1 cellular context compared by ENCODE assay signal in genomic region chr18:8238507-8238906, GRCh38.
A peak's percentile ranks its signal among the peaks of the same experiment; 100 is the strongest.
TF ChIP-seq lines count a peak whose summit lies in the region.

No MANE protein-coding gene starts in this region.

TF ChIP-seq in HepG2, 621 proteins besides CTCF, POLR2A, EP300 and RAD21 (continued from another document and continues in another):
- TF ChIP-seq ATRX (CRISPR knock-in tag; IDR thresholded peaks at IDR 0.05; ENCODE audit: borderline replicate concordance): no peak
- no peak for TF ChIP-seq RORA (CRISPR knock-in tag; IDR thresholded peaks at IDR 0.05)
- TF ChIP-seq MXD4 (CRISPR knock-in tag; IDR thresholded peaks at IDR 0.05): no peak
- no peak for TF ChIP-seq ZNF607 (CRISPR knock-in tag; IDR thresholded peaks at IDR 0.05; ENCODE audit: borderline replicate concordance)
- no peak for TF ChIP-seq HMG20B (CRISPR knock-in tag; conservative IDR thresholded peaks at IDR 0.05)
- no peak for TF ChIP-seq KDM1A (CRISPR knock-in tag; IDR thresholded peaks at IDR 0.05)
- peak; percentile 52; the same call in 1 of the 3 replicates for TF ChIP-seq MXI1 (IDR thresholded peaks at IDR 0.05; ENCODE audit: borderline replicate concordance, low read depth, low read length)
- TF ChIP-seq ZNF235 (CRISPR knock-in tag; IDR thresholded peaks at IDR 0.05; ENCODE audit: borderline replicate concordance): no peak
- no peak for TF ChIP-seq NFE2L1 (CRISPR knock-in tag; IDR thresholded peaks at IDR 0.05; ENCODE audit: borderline replicate concordance)
- TF ChIP-seq STAT6 (CRISPR knock-in tag; IDR thresholded peaks at IDR 0.05; ENCODE audit: borderline replicate concordance): no peak
- TF ChIP-seq HBP1 (CRISPR knock-in tag; IDR thresholded peaks at IDR 0.05; ENCODE audit: low read depth): no peak
- peak; percentile 65; the same call in 1 of the 2 replicates for TF ChIP-seq FOXK2 (IDR thresholded peaks at IDR 0.05)
- TF ChIP-seq ZNF589 (CRISPR knock-in tag; conservative IDR thresholded peaks at IDR 0.05): no peak
- no peak for TF ChIP-seq ZNF205 (CRISPR knock-in tag; IDR thresholded peaks at IDR 0.05)
- TF ChIP-seq ZNF619 (CRISPR knock-in tag; IDR thresholded peaks at IDR 0.05): no peak
- TF ChIP-seq TIGD3 (CRISPR knock-in tag; IDR thresholded peaks at IDR 0.05; ENCODE audit: borderline replicate concordance): no peak
- TF ChIP-seq ZBTB8A (CRISPR knock-in tag; IDR thresholded peaks at IDR 0.05; ENCODE audit: borderline replicate concordance, low read depth): no peak
- no peak for TF ChIP-seq PITX1 (CRISPR knock-in tag; IDR thresholded peaks at IDR 0.05)
- TF ChIP-seq LRRFIP1 (CRISPR knock-in tag; conservative IDR thresholded peaks at IDR 0.05): no peak
- TF ChIP-seq ZIK1 (CRISPR knock-in tag; IDR thresholded peaks at IDR 0.05; ENCODE audit: borderline replicate concordance, low read depth): no peak
- no peak for TF ChIP-seq ZFX (CRISPR knock-in tag; IDR thresholded peaks at IDR 0.05; ENCODE audit: low read depth)
- no peak for TF ChIP-seq PRDM10 (CRISPR knock-in tag; IDR thresholded peaks at IDR 0.05; ENCODE audit: low read depth)
- TF ChIP-seq HDAC1 (CRISPR knock-in tag; IDR thresholded peaks at IDR 0.05): no peak
- no peak for TF ChIP-seq ZNF616 (CRISPR knock-in tag; IDR thresholded peaks at IDR 0.05; ENCODE audit: low read depth)
- no peak for TF ChIP-seq ZNF629 (CRISPR knock-in tag; conservative IDR thresholded peaks at IDR 0.05)
- no peak for TF ChIP-seq CEBPZ (IDR thresholded peaks at IDR 0.05; ENCODE audit: low read length)
- no peak for TF ChIP-seq ZNF3 (CRISPR knock-in tag; IDR thresholded peaks at IDR 0.05)
- TF ChIP-seq ZBTB42 (CRISPR knock-in tag; IDR thresholded peaks at IDR 0.05): no peak
- TF ChIP-seq MAX (IDR thresholded peaks at IDR 0.05): peak; percentile 50; the same call in 1 of the 2 replicates
- no peak for TF ChIP-seq ZNF138 (CRISPR knock-in tag; IDR thresholded peaks at IDR 0.05; ENCODE audit: low read depth)
- no peak for TF ChIP-seq TGIF2 (CRISPR knock-in tag; IDR thresholded peaks at IDR 0.05)
- TF ChIP-seq FIP1L1 (IDR thresholded peaks at IDR 0.05; ENCODE audit: borderline replicate concordance, insufficient read depth, low read depth, low read length): no peak
- no peak for TF ChIP-seq ZNF253 (CRISPR knock-in tag; IDR thresholded peaks at IDR 0.05; ENCODE audit: borderline replicate concordance)
- no peak; the same call in 1 of the 2 replicates for TF ChIP-seq RXRB (CRISPR knock-in tag; IDR thresholded peaks at IDR 0.05; ENCODE audit: borderline replicate concordance)
- TF ChIP-seq ATF4 (CRISPR knock-in tag; IDR thresholded peaks at IDR 0.05): no peak
- no peak for TF ChIP-seq ZMYM2 (CRISPR knock-in tag; IDR thresholded peaks at IDR 0.05)
- no peak for TF ChIP-seq CENPX (CRISPR knock-in tag; IDR thresholded peaks at IDR 0.05)
- TF ChIP-seq ZNF703 (CRISPR knock-in tag; IDR thresholded peaks at IDR 0.05; ENCODE audit: borderline replicate concordance): no peak
- TF ChIP-seq ZFP82 (CRISPR knock-in tag; IDR thresholded peaks at IDR 0.05; ENCODE audit: borderline replicate concordance): no peak
- no peak for TF ChIP-seq ZNF570 (CRISPR knock-in tag; IDR thresholded peaks at IDR 0.05; ENCODE audit: borderline replicate concordance)
- TF ChIP-seq ZFP36L1 (CRISPR knock-in tag; IDR thresholded peaks at IDR 0.05): no peak
